ENCODE assay signal across 1 cellular context in the genomic region with DNA sequence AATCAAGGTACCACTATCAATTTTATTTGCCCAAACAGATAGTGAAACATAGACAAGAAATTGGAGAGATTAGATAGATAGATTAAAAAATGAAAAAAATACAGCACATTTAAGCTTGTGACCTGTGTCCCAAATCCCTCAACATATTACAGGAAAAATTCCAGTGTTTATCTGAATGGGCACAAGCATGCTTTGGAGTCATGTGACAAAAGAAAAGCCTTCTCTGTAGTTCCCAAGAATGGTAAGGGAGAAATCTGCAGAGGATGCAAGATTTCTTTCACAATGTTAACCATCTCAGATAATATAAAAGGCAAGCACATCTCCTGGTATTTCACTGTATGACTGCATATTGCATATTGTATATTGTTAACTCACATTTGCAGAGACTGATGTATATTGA.
TF ChIP-seq lines count a peak whose summit lies in the region.

No MANE protein-coding gene starts in this region.

TF ChIP-seq in GM23338, 12 proteins besides CTCF, POLR2A, EP300 and RAD21 (continued from another document):
- TF ChIP-seq, protein P1, sequence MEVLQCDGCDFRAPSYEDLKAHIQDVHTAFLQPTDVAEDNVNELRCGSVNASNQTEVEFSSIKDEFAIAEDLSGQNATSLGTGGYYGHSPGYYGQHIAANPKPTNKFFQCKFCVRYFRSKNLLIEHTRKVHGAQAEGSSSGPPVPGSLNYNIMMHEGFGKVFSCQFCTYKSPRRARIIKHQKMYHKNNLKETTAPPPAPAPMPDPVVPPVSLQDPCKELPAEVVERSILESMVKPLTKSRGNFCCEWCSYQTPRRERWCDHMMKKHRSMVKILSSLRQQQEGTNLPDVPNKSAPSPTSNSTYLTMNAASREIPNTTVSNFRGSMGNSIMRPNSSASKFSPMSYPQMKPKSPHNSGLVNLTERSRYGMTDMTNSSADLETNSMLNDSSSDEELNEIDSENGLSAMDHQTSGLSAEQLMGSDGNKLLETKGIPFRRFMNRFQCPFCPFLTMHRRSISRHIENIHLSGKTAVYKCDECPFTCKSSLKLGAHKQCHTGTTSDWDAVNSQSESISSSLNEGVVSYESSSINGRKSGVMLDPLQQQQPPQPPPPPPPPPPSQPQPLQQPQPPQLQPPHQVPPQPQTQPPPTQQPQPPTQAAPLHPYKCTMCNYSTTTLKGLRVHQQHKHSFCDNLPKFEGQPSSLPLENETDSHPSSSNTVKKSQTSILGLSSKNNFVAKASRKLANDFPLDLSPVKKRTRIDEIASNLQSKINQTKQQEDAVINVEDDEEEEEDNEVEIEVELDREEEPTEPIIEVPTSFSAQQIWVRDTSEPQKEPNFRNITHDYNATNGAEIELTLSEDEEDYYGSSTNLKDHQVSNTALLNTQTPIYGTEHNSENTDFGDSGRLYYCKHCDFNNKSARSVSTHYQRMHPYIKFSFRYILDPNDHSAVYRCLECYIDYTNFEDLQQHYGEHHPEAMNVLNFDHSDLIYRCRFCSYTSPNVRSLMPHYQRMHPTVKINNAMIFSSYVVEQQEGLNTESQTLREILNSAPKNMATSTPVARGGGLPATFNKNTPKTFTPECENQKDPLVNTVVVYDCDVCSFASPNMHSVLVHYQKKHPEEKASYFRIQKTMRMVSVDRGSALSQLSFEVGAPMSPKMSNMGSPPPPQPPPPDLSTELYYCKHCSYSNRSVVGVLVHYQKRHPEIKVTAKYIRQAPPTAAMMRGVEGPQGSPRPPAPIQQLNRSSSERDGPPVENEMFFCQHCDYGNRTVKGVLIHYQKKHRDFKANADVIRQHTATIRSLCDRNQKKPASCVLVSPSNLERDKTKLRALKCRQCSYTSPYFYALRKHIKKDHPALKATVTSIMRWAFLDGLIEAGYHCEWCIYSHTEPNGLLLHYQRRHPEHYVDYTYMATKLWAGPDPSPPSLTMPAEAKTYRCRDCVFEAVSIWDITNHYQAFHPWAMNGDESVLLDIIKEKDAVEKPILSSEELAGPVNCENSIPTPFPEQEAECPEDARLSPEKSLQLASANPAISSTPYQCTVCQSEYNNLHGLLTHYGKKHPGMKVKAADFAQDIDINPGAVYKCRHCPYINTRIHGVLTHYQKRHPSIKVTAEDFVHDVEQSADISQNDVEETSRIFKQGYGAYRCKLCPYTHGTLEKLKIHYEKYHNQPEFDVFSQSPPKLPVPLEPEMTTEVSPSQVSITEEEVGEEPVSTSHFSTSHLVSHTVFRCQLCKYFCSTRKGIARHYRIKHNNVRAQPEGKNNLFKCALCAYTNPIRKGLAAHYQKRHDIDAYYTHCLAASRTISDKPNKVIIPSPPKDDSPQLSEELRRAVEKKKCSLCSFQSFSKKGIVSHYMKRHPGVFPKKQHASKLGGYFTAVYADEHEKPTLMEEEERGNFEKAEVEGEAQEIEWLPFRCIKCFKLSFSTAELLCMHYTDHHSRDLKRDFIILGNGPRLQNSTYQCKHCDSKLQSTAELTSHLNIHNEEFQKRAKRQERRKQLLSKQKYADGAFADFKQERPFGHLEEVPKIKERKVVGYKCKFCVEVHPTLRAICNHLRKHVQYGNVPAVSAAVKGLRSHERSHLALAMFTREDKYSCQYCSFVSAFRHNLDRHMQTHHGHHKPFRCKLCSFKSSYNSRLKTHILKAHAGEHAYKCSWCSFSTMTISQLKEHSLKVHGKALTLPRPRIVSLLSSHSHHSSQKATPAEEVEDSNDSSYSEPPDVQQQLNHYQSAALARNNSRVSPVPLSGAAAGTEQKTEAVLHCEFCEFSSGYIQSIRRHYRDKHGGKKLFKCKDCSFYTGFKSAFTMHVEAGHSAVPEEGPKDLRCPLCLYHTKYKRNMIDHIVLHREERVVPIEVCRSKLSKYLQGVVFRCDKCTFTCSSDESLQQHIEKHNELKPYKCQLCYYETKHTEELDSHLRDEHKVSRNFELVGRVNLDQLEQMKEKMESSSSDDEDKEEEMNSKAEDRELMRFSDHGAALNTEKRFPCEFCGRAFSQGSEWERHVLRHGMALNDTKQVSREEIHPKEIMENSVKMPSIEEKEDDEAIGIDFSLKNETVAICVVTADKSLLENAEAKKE (CRISPR knock-in tag; IDR thresholded peaks at IDR 0.05): no peak
- TF ChIP-seq ZNF114 (CRISPR knock-in tag; IDR thresholded peaks at IDR 0.05) (no peak), NANOG (IDR thresholded peaks at IDR 0.05; ENCODE audit: borderline replicate concordance) (no peak), CREB1 (CRISPR knock-in tag; IDR thresholded peaks at IDR 0.05; ENCODE audit: low read depth) (no peak), ZNF331 (CRISPR knock-in tag; IDR thresholded peaks at IDR 0.05; ENCODE audit: low read depth) (no peak)
- TF ChIP-seq, protein P2, sequence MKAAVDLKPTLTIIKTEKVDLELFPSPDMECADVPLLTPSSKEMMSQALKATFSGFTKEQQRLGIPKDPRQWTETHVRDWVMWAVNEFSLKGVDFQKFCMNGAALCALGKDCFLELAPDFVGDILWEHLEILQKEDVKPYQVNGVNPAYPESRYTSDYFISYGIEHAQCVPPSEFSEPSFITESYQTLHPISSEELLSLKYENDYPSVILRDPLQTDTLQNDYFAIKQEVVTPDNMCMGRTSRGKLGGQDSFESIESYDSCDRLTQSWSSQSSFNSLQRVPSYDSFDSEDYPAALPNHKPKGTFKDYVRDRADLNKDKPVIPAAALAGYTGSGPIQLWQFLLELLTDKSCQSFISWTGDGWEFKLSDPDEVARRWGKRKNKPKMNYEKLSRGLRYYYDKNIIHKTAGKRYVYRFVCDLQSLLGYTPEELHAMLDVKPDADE (IDR thresholded peaks at IDR 0.05): no peak
TF ChIP-seq in GM23338: peak in this region for 0.
